In genomic region chr4:161948026-161948770, GRCh38 we compare ENCODE assay signal across 8 cellular contexts.
"Had no signal": no experiment of that assay in that cellular context is flagged by ENCODE, and none has a peak within 500 bp of the region (broad histone marks: within the 10 kb centered on the region; RNA-seq: fewer than 3 reads in every experiment).

No MANE protein-coding gene starts in this region.

- H3K36me3 Mint-ChIP-seq: IgD-negative memory B cell had no signal

- H3K4me3 ChIP-seq: K562 had no signal

- H3K4me3 Mint-ChIP-seq: IgD-negative memory B cell had no signal

- DNase-seq: IMR-90, KBM-7, KG1 had no signal

- H3K4me1 Mint-ChIP-seq: IgD-negative memory B cell had no signal

- H3K27ac Mint-ChIP-seq: IgD-negative memory B cell had no signal

- H3K27me3 Mint-ChIP-seq: IgD-negative memory B cell had no signal

- H3K27ac ChIP-seq: HL-60 had no signal

- FAIRE-seq: HepG2, HTR-8/SVneo, K562 had no signal

- ATAC-seq: HepG2, K562 had no signal
